Comparison of ENCODE assay signal across 7 cellular contexts in genomic region chr3:111069974-111070751, GRCh38. TPM values are rescaled to one million over a fixed set of nuclear protein-coding genes. Genes with fewer than 3 reads are reported as not detected.
DNase-seq lines count a peak whose midpoint lies in the region; ATAC-seq and TF ChIP-seq lines count a peak whose summit lies in the region.

No MANE protein-coding gene starts in this region.

- ATAC-seq in omental fat pad (ENCODE audit: low FRiP score) = no peak

- peak overlapping the region; percentile 85 to 94 for H3K4me3 ChIP-seq in right atrium auricular region

- DNase-seq in HK-2 (ENCODE audit: unreplicated experiment) (peak; percentile 35), right atrium auricular region (ENCODE audit: low spot score) (no peak), pons (ENCODE audit: low spot score) (peak; percentile 48), NCI-H345 treated with DMSO at 0.1 percent for 48 hours (lab: John Stamatoyannopoulos, UW; ENCODE audit: unreplicated experiment) (no peak), omental fat pad (ENCODE audit: low spot score) (no peak), GM19240 (ENCODE audit: insufficient read length, low spot score) (no peak)
- peak; percentile 15 for DNase-seq in activated CD8-positive, alpha-beta memory T cell treated with anti-CD3 and anti-CD28 coated beads, Interleukin-2, amount 50 U/mL, for 4 hours

- H3K27me3 ChIP-seq in right atrium auricular region = no peaks in the 10 kb centered on the region

- H3K36me3 ChIP-seq in right atrium auricular region = no peaks in the 10 kb centered on the region

- TF ChIP-seq CTCF in right atrium auricular region (IDR thresholded peaks at IDR 0.05) = no peak
- TF ChIP-seq CTCF in omental fat pad (IDR thresholded peaks at IDR 0.05) = no peak

- H3K27ac ChIP-seq in right atrium auricular region = peak overlapping the region; percentile 91 to 92

- H3K9me3 ChIP-seq in right atrium auricular region = no peaks in the 10 kb centered on the region

- peaks cover 0 to 24% of the 10 kb centered on the region in 2 donors for H3K4me1 ChIP-seq in right atrium auricular region

RNA-seq across cellular contexts. Expression of gene NECTIN3, which starts 1.5 kb away (rescaled TPM):
- total RNA-seq in right atrium auricular region = 10 to 100 TPM in 1 of 2 donors, 1 to 10 TPM in 1; 8.8 to 16.6 TPM
- 10 to 100 TPM; 16.0 to 33.4 (median 30.3) TPM for total RNA-seq in omental fat pad

Comparison
In these comparisons a context has a peak if more than half of its experiments do, and no peak if none do; other contexts are left out.
1. DNase-seq: peak in HK-2 (single experiment), activated CD8-positive, alpha-beta memory T cell treated with anti-CD3 and anti-CD28 coated beads, Interleukin-2, amount 50 U/mL, for 4 hours (single experiment) and pons (single experiment); none in right atrium auricular region (single experiment), NCI-H345 treated with DMSO at 0.1 percent for 48 hours (single experiment), omental fat pad (single experiment) and GM19240 (single experiment).